In the genomic region with DNA sequence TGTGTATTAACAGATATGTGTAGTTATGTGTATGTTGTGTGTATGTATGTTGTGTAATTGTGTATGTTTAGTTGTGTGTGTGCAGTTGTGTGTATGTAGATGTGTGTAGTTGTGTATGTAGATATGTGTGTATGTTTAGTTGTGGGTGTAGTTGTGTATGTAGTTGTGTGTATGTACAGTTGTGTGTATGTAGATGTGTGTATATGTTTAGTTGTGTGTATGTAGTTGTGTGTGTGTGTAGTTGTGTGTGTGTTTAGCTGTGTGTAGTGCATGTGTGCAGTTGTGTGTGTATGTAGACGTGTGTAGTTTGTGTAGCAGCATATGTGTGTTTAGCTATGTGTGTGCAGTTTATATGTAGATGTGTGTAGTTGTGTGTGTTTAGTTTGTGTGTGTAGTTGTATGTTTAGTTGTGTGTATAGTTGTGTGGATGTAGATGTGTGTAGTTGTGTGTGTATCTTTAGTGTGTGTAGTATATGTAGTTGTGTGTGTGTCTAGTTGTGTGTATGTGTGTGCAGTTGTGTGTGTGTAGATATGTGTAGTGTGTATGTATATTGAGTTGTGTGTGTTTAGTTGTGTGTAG, we compare ENCODE assay signal across 17 cellular contexts. TPM values are rescaled to one million over a fixed set of nuclear protein-coding genes. Genes with fewer than 3 reads are reported as not detected.
DNase-seq lines count a peak whose midpoint lies in the region; ATAC-seq, FAIRE-seq and TF ChIP-seq lines count a peak whose summit lies in the region.
"Had no signal": no experiment of that assay in that cellular context is flagged by ENCODE, and none has a peak within 500 bp of the region (broad histone marks: within the 10 kb centered on the region; RNA-seq: fewer than 3 reads in every experiment).

No MANE protein-coding gene starts in this region.

- DNase-seq in GM12891 (ENCODE audit: insufficient read length, low spot score) (no peak), HEK293T (ENCODE audit: extremely low spot score) (no peak), K562 (ENCODE audit: extremely low read depth in 1 of 4, low spot score in 3 of 4) (no peak), trophoblast cell (no peak), HT-29 (ENCODE audit: low spot score) (no peak), NCI-H2196 treated with DMSO at 0.1 percent for 48 hours (lab: John Stamatoyannopoulos, UW; ENCODE audit: unreplicated experiment) (no peak), DMS79 (lab: John Stamatoyannopoulos, UW) (no peak)
- DNase-seq: ACHN; C1 segment of cervical spinal cord; Calu3; CD4-positive, alpha-beta T cell; DMS79 treated with DMSO at 0.1 percent for 48 hours; EL; GM23248; H7; KG1 had no signal

- H3K27ac ChIP-seq in K562 (ENCODE audit: extremely low read depth, low read depth, low read length) (no peak overlapping the region; the same call in 2 of the 3 replicates), trophoblast cell (ENCODE audit: low read depth, low read length) (no peak overlapping the region)
- H3K27ac ChIP-seq: GM23248 had no signal

- H3K4ac ChIP-seq in trophoblast cell (ENCODE audit: low read depth, low read length), result no peak overlapping the region

- H3K36me3 ChIP-seq in K562 (ENCODE audit: control insufficient read depth, insufficient read depth, low read length) (peaks cover 40% of the 10 kb centered on the region), trophoblast cell (ENCODE audit: control insufficient read depth in 1 of 2, insufficient read depth in 2 of 2, low read length in 2 of 2) (peaks cover 14 to 21% of the 10 kb centered on the region in 2 experiments)

- 16% methylated on average over 1 of the region's 1 CpG for WGBS in K562 (ENCODE audit: insufficient coverage, low coverage, missing lambda C conversion rate)
- no CpG with 5 or more reads among the region's 1 CpG for WGBS in trophoblast cell (ENCODE audit: extremely low coverage, insufficient coverage, insufficient read length)

- in situ Hi-C loops in K562 (cut with MboI), result no loop called here

- H3K23ac ChIP-seq in trophoblast cell (ENCODE audit: low read length), result peak overlapping the region; percentile 83

- H3K9me1 ChIP-seq in K562 (ENCODE audit: control insufficient read depth, insufficient read depth, low read length), result no peaks in the 10 kb centered on the region

- no peak for TF ChIP-seq CTCF in K562 (IDR thresholded peaks at IDR 0.05 in 2 of 3, conservative IDR thresholded peaks at IDR 0.05 in 1 of 3; ENCODE audit: insufficient read depth in 2 of 3, low read depth in 1 of 3, low read length in 3 of 3)

- TF ChIP-seq EP300 in K562 (IDR thresholded peaks at IDR 0.05; ENCODE audit: low read length), result no peak

- no peak overlapping the region for H2AK5ac ChIP-seq in trophoblast cell (ENCODE audit: low read length)

- TF ChIP-seq POLR2A in GM12891 (IDR thresholded peaks at IDR 0.05; ENCODE audit: low read depth, low read length), result no peak
- TF ChIP-seq POLR2A in K562 (conservative IDR thresholded peaks at IDR 0.05), result no peak

- H2BK12ac ChIP-seq in trophoblast cell (ENCODE audit: low read length), result no peak overlapping the region

- H3K4me3 ChIP-seq in K562, result no peak overlapping the region
- H3K4me3 ChIP-seq in trophoblast cell (ENCODE audit: low read depth, low read length), result no peak overlapping the region
- H3K4me3 ChIP-seq: GM23248 had no signal

- no peaks in the 10 kb centered on the region for H3K27me3 ChIP-seq in K562 (ENCODE audit: control insufficient read depth in 2 of 2, insufficient read depth in 2 of 2, low read length in 2 of 2)
- no peaks in the 10 kb centered on the region for H3K27me3 ChIP-seq in trophoblast cell (ENCODE audit: insufficient read depth, low read length)

- no peak for TF ChIP-seq RAD21 in K562 (CRISPR knock-in tag; conservative IDR thresholded peaks at IDR 0.05 in 1 of 2, IDR thresholded peaks at IDR 0.05 in 1 of 2)

- H3K4me2 ChIP-seq in K562 (ENCODE audit: insufficient read depth, low read length) (no peak overlapping the region), trophoblast cell (ENCODE audit: low read length) (no peak overlapping the region)

- no peak overlapping the region for H2BK5ac ChIP-seq in trophoblast cell (ENCODE audit: low read depth, low read length, poor library complexity)

- no peak for ATAC-seq in K562

- H3K79me2 ChIP-seq in K562 (ENCODE audit: control insufficient read depth, insufficient read depth, low read length), result no peaks in the 10 kb centered on the region
- H3K79me2 ChIP-seq in trophoblast cell (ENCODE audit: control insufficient read depth, insufficient read depth, low read length, poor library complexity), result no peaks in the 10 kb centered on the region

- no peaks in the 10 kb centered on the region for H4K20me1 ChIP-seq in K562 (replicated peaks; ENCODE audit: control insufficient read depth, insufficient read depth, low read length)

- H3K4me1 ChIP-seq in K562 (replicated peaks in 1 of 2; ENCODE audit: control insufficient read depth in 2 of 2, insufficient read depth in 2 of 2, low read length in 2 of 2) (peaks cover 0 to 5% of the 10 kb centered on the region in 2 experiments; a peak in 2 of 5 replicates), trophoblast cell (ENCODE audit: control insufficient read depth in 1 of 2, insufficient read depth in 2 of 2, low read length in 2 of 2) (no peaks in the 10 kb centered on the region)

- intact Hi-C loops in K562 (cut with micrococcal nuclease), result no loop called here

- H4K91ac ChIP-seq in trophoblast cell (ENCODE audit: low read depth, low read length), result no peak overlapping the region

- FAIRE-seq in GM12891 (lab: Jason Lieb, UNC), result peak; percentile 90
- FAIRE-seq in K562 (lab: Jason Lieb, UNC), result peak; percentile 79
- FAIRE-seq: G401.6 had no signal

- H3K9ac ChIP-seq in K562 (ENCODE audit: insufficient read depth in 1 of 2, low read depth in 2 of 2, low read length in 2 of 2) (no peak overlapping the region), trophoblast cell (ENCODE audit: low read length) (no peak overlapping the region)
- H3K9ac ChIP-seq: GM23248 had no signal

- H2AFZ ChIP-seq in K562 (ENCODE audit: low read depth, low read length), result no peak overlapping the region
- no peak overlapping the region for H2AFZ ChIP-seq in trophoblast cell (ENCODE audit: insufficient read depth, low read length, poor library complexity)
- H2AFZ ChIP-seq: GM23248 had no signal

- H3K79me1 ChIP-seq in trophoblast cell (ENCODE audit: low read length), result no peaks in the 10 kb centered on the region

- no peak overlapping the region for H4K8ac ChIP-seq in trophoblast cell (ENCODE audit: low read depth, low read length)

- H3K9me3 ChIP-seq in K562 (replicated peaks; ENCODE audit: control insufficient read depth, insufficient read depth, low read depth, low read length) (no peaks in the 10 kb centered on the region), trophoblast cell (ENCODE audit: insufficient read depth, low read depth, low read length) (no peaks in the 10 kb centered on the region)

- CTCF ChIA-PET in HEK293T (lab: Yijun Ruan, JAX), result no interaction called here
- CTCF ChIA-PET in K562 (lab: Yijun Ruan, JAX; ENCODE audit: low intra/inter-chr PET ratio), result interaction anchor here (0.8 kb wide), 1 partner anchor 476 kb away, joined by 3 read pairs; no protein-coding TSS in a partner anchor

- no TSS peak for BruUV-seq in K562 (replicated peaks; lab: Mats Ljungman, UMichigan)

- H4K12ac ChIP-seq in trophoblast cell (ENCODE audit: low read depth, low read length), result no peak overlapping the region

- no peak overlapping the region for H2BK120ac ChIP-seq in trophoblast cell (ENCODE audit: insufficient read depth, low read length, poor library complexity)

- H3K14ac ChIP-seq in trophoblast cell (ENCODE audit: low read length), result no peak overlapping the region

- POLR2A ChIA-PET in HEK293T (lab: Yijun Ruan, JAX), result no interaction called here
- POLR2A ChIA-PET in K562 (lab: Yijun Ruan, JAX), result no interaction called here

- no peak overlapping the region for H3K18ac ChIP-seq in trophoblast cell (ENCODE audit: low read length)

RNA-seq across cellular contexts. Expression of a gene that starts 16.3 kb away (rescaled TPM):
- 6.0 TPM for polyA plus RNA-seq in GM12891 (2012; ENCODE audit: low read depth, missing spikeins)
- total RNA-seq in K562 (2011; cell fraction: chromatin; rRNA removed; ENCODE audit: low replicate concordance), result 14.1 and 21.0 TPM in 2 replicates
- 9.3 and 10.0 TPM in 2 replicates for total RNA-seq in K562 (2011; cell fraction: nucleolus; rRNA removed)
- 16.4 and 25.4 TPM in 2 replicates for total RNA-seq in K562 (2011; cell fraction: nucleoplasm; rRNA removed)
- total RNA-seq in K562 (2014; rRNA removed) (7.4 and 8.6 TPM in 2 replicates), K562 (2014; rRNA removed; fragmentation: Illumina TruSeq; extraction: Trizol) (11.6 and 15.0 TPM in 2 replicates), K562 (2015; rRNA removed; fragmentation: Illumina TruSeq; extraction: Trizol) (10.0 and 13.4 TPM in 2 replicates), K562 (2021) (8.6 and 8.7 TPM in 2 replicates)
- polyA plus RNA-seq in K562 (2011; rRNA removed) (9.2 and 11.4 TPM in 2 replicates), K562 (2014; fragmentation: Illumina TruSeq; extraction: Trizol) (12.5 and 15.7 TPM in 2 replicates), K562 (2014; fragmentation: Nextera tagmentation; extraction: Ambion mirVana) (1 to 10 TPM; 2.1 to 2.3 TPM), K562 (2014; rRNA removed) (11.7 and 15.7 TPM in 2 replicates)
- polyA plus RNA-seq in K562 (2011; cell fraction: cytosol; rRNA removed), result 7.1 and 7.7 TPM in 2 replicates
- polyA plus RNA-seq in K562 (2011; cell fraction: nucleus; rRNA removed), result 11.8 and 16.3 TPM in 2 replicates
- 9.1 and 15.2 TPM in 2 replicates for polyA plus RNA-seq in K562 (2012)
- polyA minus RNA-seq in K562 (2011; rRNA and poly(A)+ RNA removed), result 6.5 TPM in 2 replicates
- 3.3 and 3.4 TPM in 2 replicates for polyA minus RNA-seq in K562 (2011; cell fraction: cytosol; rRNA and poly(A)+ RNA removed)
- polyA minus RNA-seq in K562 (2011; cell fraction: nucleus; rRNA and poly(A)+ RNA removed), result 7.8 and 8.2 TPM in 2 replicates
- 8.7 TPM in 2 replicates for polyA plus RNA-seq in trophoblast cell (2013)
- 7.4 and 8.3 TPM in 2 replicates for total RNA-seq in HT-29 (2014; rRNA removed; shearing (Covaris generic))

RNA-seq across cellular contexts. Expression of a gene that starts 24.5 kb away (rescaled TPM):
- 79.9 TPM for polyA plus RNA-seq in GM12891 (2012; ENCODE audit: low read depth, missing spikeins)
- total RNA-seq in K562 (2011; cell fraction: chromatin; rRNA removed; ENCODE audit: low replicate concordance), result 19.4 and 35.8 TPM in 2 replicates
- 26.6 and 26.8 TPM in 2 replicates for total RNA-seq in K562 (2011; cell fraction: nucleolus; rRNA removed)
- total RNA-seq in K562 (2011; cell fraction: nucleoplasm; rRNA removed), result 28.4 and 33.0 TPM in 2 replicates
- 199 and 235 TPM in 2 replicates for total RNA-seq in K562 (2014; rRNA removed)
- 167 and 196 TPM in 2 replicates for total RNA-seq in K562 (2014; rRNA removed; fragmentation: Illumina TruSeq; extraction: Trizol)
- 159 and 162 TPM in 2 replicates for total RNA-seq in K562 (2015; rRNA removed; fragmentation: Illumina TruSeq; extraction: Trizol)
- total RNA-seq in K562 (2021), result 137 and 146 TPM in 2 replicates
- polyA plus RNA-seq in K562 (2011; rRNA removed), result 47.0 and 79.2 TPM in 2 replicates
- polyA plus RNA-seq in K562 (2011; cell fraction: cytosol; rRNA removed), result 31.3 and 35.5 TPM in 2 replicates
- 23.3 and 29.9 TPM in 2 replicates for polyA plus RNA-seq in K562 (2011; cell fraction: nucleus; rRNA removed)
- polyA plus RNA-seq in K562 (2012), result 125 and 138 TPM in 2 replicates
- 157 and 177 TPM in 2 replicates for polyA plus RNA-seq in K562 (2014; fragmentation: Illumina TruSeq; extraction: Trizol)
- 10 to 100 TPM; 19.4 to 23.4 TPM for polyA plus RNA-seq in K562 (2014; fragmentation: Nextera tagmentation; extraction: Ambion mirVana)
- polyA plus RNA-seq in K562 (2014; rRNA removed), result 214 TPM in 2 replicates
- 22.9 and 25.8 TPM in 2 replicates for polyA minus RNA-seq in K562 (2011; rRNA and poly(A)+ RNA removed)
- 20.5 and 24.8 TPM in 2 replicates for polyA minus RNA-seq in K562 (2011; cell fraction: cytosol; rRNA and poly(A)+ RNA removed)
- 17.0 and 21.9 TPM in 2 replicates for polyA minus RNA-seq in K562 (2011; cell fraction: nucleus; rRNA and poly(A)+ RNA removed)
- 86.9 and 87.2 TPM in 2 replicates for polyA plus RNA-seq in trophoblast cell (2013)
- total RNA-seq in HT-29 (2014; rRNA removed; shearing (Covaris generic)), result 54.9 and 71.6 TPM in 2 replicates
